ENCODE assay signal across 1 cellular context in the genomic region with DNA sequence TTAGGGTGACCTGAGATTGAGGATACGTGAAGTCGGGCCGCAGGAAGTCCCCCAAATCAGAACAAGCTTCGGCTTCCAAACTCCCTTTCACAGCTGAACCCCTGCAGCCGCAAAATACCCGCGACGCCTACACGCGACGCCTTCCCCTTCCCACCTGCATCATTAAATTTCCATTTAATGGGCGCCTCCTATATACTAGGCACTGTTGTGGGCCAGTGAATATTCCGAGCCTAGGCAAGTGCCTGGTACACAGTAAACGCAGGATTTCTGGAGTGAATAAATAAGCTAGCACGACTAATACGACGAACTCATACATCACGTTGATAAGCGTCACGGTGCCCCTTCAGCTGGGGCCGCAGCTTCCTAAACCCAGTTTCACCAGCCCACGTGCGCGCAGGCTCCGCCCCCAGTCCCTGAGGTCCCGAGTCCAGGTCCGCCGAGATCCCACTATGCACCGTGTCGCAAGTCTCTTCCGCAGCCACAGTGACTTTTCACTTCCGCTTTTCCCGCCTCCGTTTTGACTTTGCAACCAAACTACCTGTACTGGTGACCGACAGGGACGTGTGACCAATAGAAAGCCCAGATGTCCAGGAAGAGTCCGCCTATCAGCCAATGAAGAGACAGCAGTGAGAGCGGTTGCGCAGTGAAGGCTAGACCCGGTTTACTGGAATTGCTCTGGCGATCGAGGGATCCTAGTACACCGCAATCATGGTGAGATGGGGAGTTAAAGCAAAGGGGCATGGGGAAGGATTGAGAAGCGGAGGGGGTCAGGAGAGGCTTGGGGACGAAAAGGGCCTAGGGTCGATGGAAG.
TF ChIP-seq lines count a peak whose summit lies in the region.

A gene (plus strand): TSS at position 623 of the 811 bp plus-strand sequence. CDS start 86 bp downstream, at position 709.

TF ChIP-seq in H1, 55 proteins besides CTCF, POLR2A, EP300 and RAD21:
- TF ChIP-seq, protein P1, sequence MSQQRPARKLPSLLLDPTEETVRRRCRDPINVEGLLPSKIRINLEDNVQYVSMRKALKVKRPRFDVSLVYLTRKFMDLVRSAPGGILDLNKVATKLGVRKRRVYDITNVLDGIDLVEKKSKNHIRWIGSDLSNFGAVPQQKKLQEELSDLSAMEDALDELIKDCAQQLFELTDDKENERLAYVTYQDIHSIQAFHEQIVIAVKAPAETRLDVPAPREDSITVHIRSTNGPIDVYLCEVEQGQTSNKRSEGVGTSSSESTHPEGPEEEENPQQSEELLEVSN (IDR thresholded peaks at IDR 0.05) = peak; percentile 51; the same call in 1 of the 2 replicates
- TF ChIP-seq CBX8 (IDR thresholded peaks at IDR 0.05; ENCODE audit: borderline replicate concordance, low read depth, low read length) (no peak), SP2 (IDR thresholded peaks at IDR 0.05; ENCODE audit: low read length) (peak; percentile 86), GTF2F1 (IDR thresholded peaks at IDR 0.05; ENCODE audit: borderline replicate concordance, low read depth, low read length) (peak; percentile 51; the same call in 1 of the 2 replicates), PHF8 (conservative IDR thresholded peaks at IDR 0.05; ENCODE audit: low read depth, low read length) (peak; percentile 65), TBP (IDR thresholded peaks at IDR 0.05; ENCODE audit: low read depth, low read length) (peak; percentile 59), CHD2 (IDR thresholded peaks at IDR 0.05; ENCODE audit: low read length) (peak; percentile 94), BACH1 (IDR thresholded peaks at IDR 0.05; ENCODE audit: low read length) (peak; percentile 82), NANOG (IDR thresholded peaks at IDR 0.05; ENCODE audit: insufficient read depth, low read depth, low read length, poor library complexity, severe bottlenecking) (no peak), SAP30 (IDR thresholded peaks at IDR 0.05; ENCODE audit: insufficient read depth, insufficient replicate concordance, low read length) (no peak), GABPA (IDR thresholded peaks at IDR 0.05; ENCODE audit: borderline replicate concordance, insufficient read depth, low read length) (no peak), HDAC2 (IDR thresholded peaks at IDR 0.05; ENCODE audit: borderline replicate concordance in 1 of 2, low read depth in 2 of 2, low read length in 2 of 2) (peak; percentile 38 to 46; a peak in 1 of 4 replicates), SP1 (IDR thresholded peaks at IDR 0.05; ENCODE audit: low read depth, low read length) (peak; percentile 99), CREB1 (IDR thresholded peaks at IDR 0.05) (peak; percentile 55), BRCA1 (IDR thresholded peaks at IDR 0.05; ENCODE audit: low read depth, low read length) (no peak), NRF1 (IDR thresholded peaks at IDR 0.05; ENCODE audit: low read depth, low read length) (peak; percentile 41; the same call in 1 of the 2 replicates), ASH2L (IDR thresholded peaks at IDR 0.05; ENCODE audit: low read length) (peak; percentile 99), MAFK (IDR thresholded peaks at IDR 0.05; ENCODE audit: low read depth, low read length) (no peak), YY1 (IDR thresholded peaks at IDR 0.05; ENCODE audit: low read depth, low read length) (no peak), TAF1 (IDR thresholded peaks at IDR 0.05; ENCODE audit: low read depth, low read length) (peak; percentile 1; the same call in 1 of the 2 replicates), ZNF274 (IDR thresholded peaks at IDR 0.05; ENCODE audit: borderline replicate concordance, extremely low read depth, low read length) (no peak), JUND (IDR thresholded peaks at IDR 0.05; ENCODE audit: low read length) (peak; percentile 17; the same call in 1 of the 2 replicates), EGR1 (IDR thresholded peaks at IDR 0.05; ENCODE audit: borderline replicate concordance, low read depth, low read length) (0 out of 2 replicates have a peak, but pooled peaks have one; percentile 39), SUZ12 (IDR thresholded peaks at IDR 0.05; ENCODE audit: low read length) (no peak), SIN3A (conservative IDR thresholded peaks at IDR 0.05 in 1 of 2, IDR thresholded peaks at IDR 0.05 in 1 of 2; ENCODE audit: low read depth in 1 of 2, low read length in 2 of 2) (peak; percentile 17 to 97; a peak in 3 of 4 replicates), POU5F1 (IDR thresholded peaks at IDR 0.05; ENCODE audit: low read depth, low read length) (no peak), POLR2AphosphoS5 (IDR thresholded peaks at IDR 0.05; ENCODE audit: low read depth, low read length) (peak; percentile 45; the same call in 1 of the 2 replicates), FOSL1 (IDR thresholded peaks at IDR 0.05; ENCODE audit: insufficient read depth, low read depth, low read length) (0 out of 2 replicates have a peak, but pooled peaks have one; percentile 51), CEBPB (IDR thresholded peaks at IDR 0.05; ENCODE audit: low read depth, low read length) (peak; percentile 84), SIRT6 (IDR thresholded peaks at IDR 0.05; ENCODE audit: low read length) (no peak), KDM4A (IDR thresholded peaks at IDR 0.05; ENCODE audit: low read depth, low read length, severe bottlenecking) (peak; percentile 26), EZH2 (IDR thresholded peaks at IDR 0.05; ENCODE audit: low read depth, low read length, severe bottlenecking) (no peak), KDM5A (IDR thresholded peaks at IDR 0.05; ENCODE audit: low read length) (peak; percentile 38; the same call in 1 of the 2 replicates), RFX5 (IDR thresholded peaks at IDR 0.05; ENCODE audit: borderline replicate concordance, low read depth, low read length) (no peak), RBBP5 (IDR thresholded peaks at IDR 0.05; ENCODE audit: borderline replicate concordance, low read depth, low read length) (peak; percentile 35)
- TF ChIP-seq, protein P2, sequence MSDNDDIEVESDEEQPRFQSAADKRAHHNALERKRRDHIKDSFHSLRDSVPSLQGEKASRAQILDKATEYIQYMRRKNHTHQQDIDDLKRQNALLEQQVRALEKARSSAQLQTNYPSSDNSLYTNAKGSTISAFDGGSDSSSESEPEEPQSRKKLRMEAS (IDR thresholded peaks at IDR 0.05) = peak; percentile 97
- TF ChIP-seq, protein P3, sequence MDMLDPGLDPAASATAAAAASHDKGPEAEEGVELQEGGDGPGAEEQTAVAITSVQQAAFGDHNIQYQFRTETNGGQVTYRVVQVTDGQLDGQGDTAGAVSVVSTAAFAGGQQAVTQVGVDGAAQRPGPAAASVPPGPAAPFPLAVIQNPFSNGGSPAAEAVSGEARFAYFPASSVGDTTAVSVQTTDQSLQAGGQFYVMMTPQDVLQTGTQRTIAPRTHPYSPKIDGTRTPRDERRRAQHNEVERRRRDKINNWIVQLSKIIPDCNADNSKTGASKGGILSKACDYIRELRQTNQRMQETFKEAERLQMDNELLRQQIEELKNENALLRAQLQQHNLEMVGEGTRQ (IDR thresholded peaks at IDR 0.05; ENCODE audit: low read length) = peak; percentile 59
- TF ChIP-seq, protein P4, sequence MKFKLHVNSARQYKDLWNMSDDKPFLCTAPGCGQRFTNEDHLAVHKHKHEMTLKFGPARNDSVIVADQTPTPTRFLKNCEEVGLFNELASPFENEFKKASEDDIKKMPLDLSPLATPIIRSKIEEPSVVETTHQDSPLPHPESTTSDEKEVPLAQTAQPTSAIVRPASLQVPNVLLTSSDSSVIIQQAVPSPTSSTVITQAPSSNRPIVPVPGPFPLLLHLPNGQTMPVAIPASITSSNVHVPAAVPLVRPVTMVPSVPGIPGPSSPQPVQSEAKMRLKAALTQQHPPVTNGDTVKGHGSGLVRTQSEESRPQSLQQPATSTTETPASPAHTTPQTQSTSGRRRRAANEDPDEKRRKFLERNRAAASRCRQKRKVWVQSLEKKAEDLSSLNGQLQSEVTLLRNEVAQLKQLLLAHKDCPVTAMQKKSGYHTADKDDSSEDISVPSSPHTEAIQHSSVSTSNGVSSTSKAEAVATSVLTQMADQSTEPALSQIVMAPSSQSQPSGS (IDR thresholded peaks at IDR 0.05; ENCODE audit: low read length) = no peak
